Comparison of ENCODE assay signal across 8 cellular contexts in the genomic region with DNA sequence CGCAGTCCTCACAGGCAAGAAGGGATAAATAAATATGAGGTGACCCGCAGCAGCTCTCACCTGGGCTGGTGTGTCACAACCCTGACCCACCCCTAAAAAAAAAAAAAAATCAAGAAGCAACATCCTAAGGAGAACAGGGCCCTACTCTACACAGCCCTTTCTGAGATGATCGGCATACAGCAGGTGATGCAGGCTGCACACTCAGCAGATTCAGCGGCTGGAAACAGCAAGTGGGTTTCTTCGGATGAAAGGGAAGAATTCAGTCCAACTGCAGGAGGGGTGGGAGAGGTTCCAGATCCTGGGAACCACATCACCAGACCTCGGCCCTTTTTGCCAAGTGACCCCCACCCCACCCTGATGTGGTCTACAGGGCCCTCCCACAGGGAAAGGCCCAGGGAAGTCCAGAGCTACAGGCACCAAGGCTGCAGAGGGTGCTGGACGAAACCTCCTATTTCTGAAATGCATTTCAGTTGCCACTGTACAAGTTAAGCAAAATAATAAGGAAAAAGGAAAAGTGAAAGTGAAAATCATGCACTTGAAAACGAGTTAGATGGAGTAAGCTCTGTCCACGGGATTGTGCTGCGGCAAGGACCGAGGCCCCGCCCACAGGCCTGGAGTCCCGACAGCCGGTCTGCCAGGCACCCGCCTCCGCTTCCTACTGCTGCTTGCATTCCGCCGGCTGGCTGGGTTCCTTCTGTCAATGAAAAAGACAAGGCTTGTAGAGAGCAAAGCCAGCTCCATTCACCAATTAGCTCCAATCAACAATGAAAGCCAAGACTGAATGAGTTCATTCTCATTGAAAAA. TPM values are rescaled to one million over a fixed set of nuclear protein-coding genes. Genes with fewer than 3 reads are reported as not detected.
DNase-seq lines count a peak whose midpoint lies in the region; ATAC-seq and TF ChIP-seq lines count a peak whose summit lies in the region.

No MANE protein-coding gene starts in this region.

- 41% methylated on average over 18 of the region's 18 CpGs for WGBS in smooth muscle cell (ENCODE audit: low lambda C conversion rate)

- peak overlapping the region; percentile 64 for H3K27ac ChIP-seq in smooth muscle cell (ENCODE audit: low read depth)

- no peak for TF ChIP-seq CTCF in smooth muscle cell (IDR thresholded peaks at IDR 0.05; ENCODE audit: borderline replicate concordance, insufficient read depth, poor library complexity, severe bottlenecking)

- peak overlapping the region; percentile 74 for H3K4me2 ChIP-seq in smooth muscle cell

- H3K4me3 ChIP-seq in smooth muscle cell, result no peak overlapping the region

- H3K4me1 ChIP-seq in smooth muscle cell (ENCODE audit: low read depth), result peaks cover 16% of the 10 kb centered on the region

- H3F3A ChIP-seq in smooth muscle cell (ENCODE audit: low read depth), result peaks cover 18% of the 10 kb centered on the region

- no peak overlapping the region for H2AFZ ChIP-seq in smooth muscle cell (ENCODE audit: low read depth)

- ATAC-seq in GM18520 (IDR thresholded peaks at IDR 0.05; ENCODE audit: unreplicated experiment), result no peak

- H3K79me2 ChIP-seq in smooth muscle cell (ENCODE audit: low read depth), result peaks cover 2% of the 10 kb centered on the region

- peaks cover 3% of the 10 kb centered on the region for H3K36me3 ChIP-seq in smooth muscle cell (ENCODE audit: low read depth)

- no peak overlapping the region for H3K9ac ChIP-seq in smooth muscle cell (ENCODE audit: low read depth)

- peak; percentile 94 for DNase-seq in CD1c-positive myeloid dendritic cell (ENCODE audit: extremely low spot score)
- DNase-seq in SW480 (ENCODE audit: low spot score), result peak; percentile 46
- DNase-seq in dedifferentiated amniotic fluid mesenchymal stem cell (ENCODE audit: extremely low spot score), result peak; percentile 89
- peak; percentile 75 for DNase-seq in kidney tubule cell (ENCODE audit: low spot score)
- DNase-seq in smooth muscle cell (lab: John Stamatoyannopoulos, UW; ENCODE audit: unreplicated experiment), result peak; percentile 55
- no peak for DNase-seq in DMS153 treated with DMSO at 0.1 percent for 48 hours (lab: John Stamatoyannopoulos, UW; ENCODE audit: unreplicated experiment)
- no peak for DNase-seq in OCI-M2 (lab: John Stamatoyannopoulos, UW; ENCODE audit: unreplicated experiment)

- no peaks in the 10 kb centered on the region for H3K27me3 ChIP-seq in smooth muscle cell (ENCODE audit: low read depth)

- no peaks in the 10 kb centered on the region for H3K9me3 ChIP-seq in smooth muscle cell (replicated peaks; ENCODE audit: low read depth)

- H4K20me1 ChIP-seq in smooth muscle cell (ENCODE audit: low read depth), result peaks cover 41% of the 10 kb centered on the region

RNA-seq across cellular contexts. Expression of gene PHLDA2, which starts 15.9 kb away (rescaled TPM):
- 11.0 and 21.8 TPM in 2 replicates for total RNA-seq in smooth muscle cell
- polyA plus RNA-seq in smooth muscle cell, result 89.3 and 90.7 TPM in 2 replicates

RNA-seq across cellular contexts. Expression of gene NAP1L4, which starts 47.0 kb away (rescaled TPM):
- total RNA-seq in smooth muscle cell, result 63.1 and 102 TPM in 2 replicates
- polyA plus RNA-seq in smooth muscle cell, result 95.0 and 114 TPM in 2 replicates

RNA-seq across cellular contexts. Expression of gene CDKN1C, which starts 59.6 kb away (rescaled TPM):
- total RNA-seq in smooth muscle cell, result 171 and 194 TPM in 2 replicates
- polyA plus RNA-seq in smooth muscle cell, result 303 and 392 TPM in 2 replicates

Comparison
In these comparisons a context has a peak if more than half of its experiments do, and no peak if none do; other contexts are left out.
1. DNase-seq: peak in CD1c-positive myeloid dendritic cell (single experiment), SW480 (single experiment), dedifferentiated amniotic fluid mesenchymal stem cell (single experiment), kidney tubule cell (single experiment) and smooth muscle cell (single experiment); none in DMS153 treated with DMSO at 0.1 percent for 48 hours (single experiment) and OCI-M2 (single experiment).